In genomic region chr2:196333397-196333796, GRCh38 we compare ENCODE assay signal across 1 cellular context.
A peak's percentile ranks its signal among the peaks of the same experiment; 100 is the strongest.
TF ChIP-seq lines count a peak whose summit lies in the region.

No MANE protein-coding gene starts in this region.

TF ChIP-seq in GM12878, 131 proteins besides CTCF, POLR2A, EP300 and RAD21:
- TF ChIP-seq LARP7 (IDR thresholded peaks at IDR 0.05) (no peak), ATF2 (IDR thresholded peaks at IDR 0.05; ENCODE audit: low read length) (0 out of 2 replicates have a peak, but pooled peaks have one; percentile 29), CREM (IDR thresholded peaks at IDR 0.05; ENCODE audit: low read depth) (0 out of 2 replicates have a peak, but pooled peaks have one; percentile 44), CREB1 (IDR thresholded peaks at IDR 0.05; ENCODE audit: low read depth) (peak; percentile 76; the same call in 1 of the 2 replicates), JUNB (IDR thresholded peaks at IDR 0.05) (0 out of 2 replicates have a peak, but pooled peaks have one; percentile 12), NFIC (IDR thresholded peaks at IDR 0.05; ENCODE audit: low read depth, low read length) (peak; percentile 39; the same call in 1 of the 2 replicates), STAT3 (IDR thresholded peaks at IDR 0.05; ENCODE audit: low read depth, low read length) (no peak)
